ENCODE assay signal across 1 cellular context in genomic region chr14:73851567-73852382, GRCh38.
TF ChIP-seq lines count a peak whose summit lies in the region.

PTGR2 (plus strand) TSS chr14:73851831; CDS start chr14:73858863, 7,032 bp downstream.

TF ChIP-seq in HepG2, 621 proteins besides CTCF, POLR2A, EP300 and RAD21 (continued from another document and continues in another):
- TF ChIP-seq TFDP2 (CRISPR knock-in tag; IDR thresholded peaks at IDR 0.05) (0 out of 2 replicates have a peak, but pooled peaks have one; percentile 31), PRDM4 (CRISPR knock-in tag; IDR thresholded peaks at IDR 0.05; ENCODE audit: borderline replicate concordance) (no peak), POLR2AphosphoS5 (IDR thresholded peaks at IDR 0.05; ENCODE audit: low read depth, low read length) (peak; percentile 91), GPBP1L1 (CRISPR knock-in tag; IDR thresholded peaks at IDR 0.05) (no peak), ZNF713 (CRISPR knock-in tag; IDR thresholded peaks at IDR 0.05) (no peak), NFKB2 (CRISPR knock-in tag; IDR thresholded peaks at IDR 0.05; ENCODE audit: borderline replicate concordance) (peak; percentile 84; the same call in 1 of the 2 replicates), ZNF674 (CRISPR knock-in tag; IDR thresholded peaks at IDR 0.05; ENCODE audit: low read depth) (no peak), TEAD2 (CRISPR knock-in tag; IDR thresholded peaks at IDR 0.05) (no peak), NFAT5 (CRISPR knock-in tag; IDR thresholded peaks at IDR 0.05) (no peak), ZNF574 (CRISPR knock-in tag; IDR thresholded peaks at IDR 0.05) (peak; percentile 56), ZFY (CRISPR knock-in tag; IDR thresholded peaks at IDR 0.05) (peak; percentile 87), ZNF792 (CRISPR knock-in tag; IDR thresholded peaks at IDR 0.05) (no peak; the same call in 1 of the 2 replicates), TGIF2 (CRISPR knock-in tag; IDR thresholded peaks at IDR 0.05) (no peak), SIX4 (CRISPR knock-in tag; IDR thresholded peaks at IDR 0.05) (0 out of 2 replicates have a peak, but pooled peaks have one; percentile 14), ZBTB37 (CRISPR knock-in tag; IDR thresholded peaks at IDR 0.05) (no peak), MTF2 (CRISPR knock-in tag; IDR thresholded peaks at IDR 0.05; ENCODE audit: borderline replicate concordance) (no peak), IKZF1 (IDR thresholded peaks at IDR 0.05) (no peak), SOX5 (CRISPR knock-in tag; IDR thresholded peaks at IDR 0.05; ENCODE audit: borderline replicate concordance) (no peak), ZSCAN5A (CRISPR knock-in tag; IDR thresholded peaks at IDR 0.05; ENCODE audit: borderline replicate concordance) (no peak), CHD4 (IDR thresholded peaks at IDR 0.05; ENCODE audit: borderline replicate concordance, low read length) (0 out of 2 replicates have a peak, but pooled peaks have one; percentile 0), ZNF766 (CRISPR knock-in tag; IDR thresholded peaks at IDR 0.05; ENCODE audit: borderline replicate concordance) (no peak), E2F2 (CRISPR knock-in tag; IDR thresholded peaks at IDR 0.05; ENCODE audit: borderline replicate concordance) (no peak), KAT8 (CRISPR knock-in tag; IDR thresholded peaks at IDR 0.05) (peak; percentile 21; the same call in 1 of the 2 replicates), ZNF280D (CRISPR knock-in tag; IDR thresholded peaks at IDR 0.05) (no peak), ZNF761 (CRISPR knock-in tag; conservative IDR thresholded peaks at IDR 0.05) (no peak), SYNCRIP (IDR thresholded peaks at IDR 0.05; ENCODE audit: insufficient read depth, low read depth, low read length) (no peak), SP140L (CRISPR knock-in tag; IDR thresholded peaks at IDR 0.05; ENCODE audit: borderline replicate concordance) (no peak), ZNF850 (CRISPR knock-in tag; conservative IDR thresholded peaks at IDR 0.05) (no peak), MEIS2 (CRISPR knock-in tag; IDR thresholded peaks at IDR 0.05) (peak; percentile 46; the same call in 1 of the 2 replicates), ZNF354B (CRISPR knock-in tag; IDR thresholded peaks at IDR 0.05) (no peak), ZNF703 (CRISPR knock-in tag; IDR thresholded peaks at IDR 0.05; ENCODE audit: borderline replicate concordance) (peak; percentile 50; the same call in 1 of the 2 replicates), ZNF749 (CRISPR knock-in tag; IDR thresholded peaks at IDR 0.05; ENCODE audit: borderline replicate concordance) (no peak), TP53 (CRISPR knock-in tag; conservative IDR thresholded peaks at IDR 0.05) (0 out of 2 replicates have a peak, but pooled peaks have one; percentile 57), TRIM22 (IDR thresholded peaks at IDR 0.05) (no peak), CC2D1A (CRISPR knock-in tag; IDR thresholded peaks at IDR 0.05) (no peak), SP1 (IDR thresholded peaks at IDR 0.05) (peak; percentile 70; the same call in 1 of the 2 replicates), SP1 (CRISPR knock-in tag; IDR thresholded peaks at IDR 0.05) (peak; percentile 91)
